In the genomic region with DNA sequence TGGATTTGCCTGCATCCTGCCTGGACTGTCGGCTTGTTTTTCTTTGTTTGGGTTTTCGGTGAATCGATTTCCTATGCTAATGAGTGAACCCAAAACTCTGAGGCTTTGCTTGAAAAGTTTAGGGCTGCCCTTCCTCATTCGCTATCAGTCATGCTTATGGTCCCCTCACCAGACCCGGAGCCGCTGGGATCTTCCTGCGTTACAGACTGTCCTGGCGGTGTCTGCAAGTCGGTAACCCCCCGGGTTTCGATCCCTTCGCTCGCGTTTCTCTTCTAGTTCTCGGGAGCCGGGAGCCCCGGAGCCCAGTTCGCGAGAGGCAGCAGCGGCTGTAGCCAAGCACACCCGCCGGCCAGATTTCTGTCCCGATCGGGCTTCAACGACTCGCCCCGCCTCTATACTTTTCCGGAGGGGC, we compare ENCODE assay signal across 10 cellular contexts. TPM values are rescaled to one million over a fixed set of nuclear protein-coding genes. Genes with fewer than 3 reads are reported as not detected.
A peak's percentile ranks its signal among the peaks of the same experiment; 100 is the strongest.
DNase-seq lines count a peak whose midpoint lies in the region; ATAC-seq, FAIRE-seq and TF ChIP-seq lines count a peak whose summit lies in the region.
"Had no signal": no experiment of that assay in that cellular context is flagged by ENCODE, and none has a peak within 500 bp of the region (broad histone marks: within the 10 kb centered on the region; RNA-seq: fewer than 3 reads in every experiment).

No MANE protein-coding gene starts in this region.

- in situ Hi-C loops in transverse colon (cut with MboI; ENCODE audit: low pct_ligation_motif_present in 1 of 4, low pct_unique_long_range_greater_than_20kb in 1 of 4, low sequenced_read_pairs in 3 of 4): loop anchor here in 1 of 4 donors (25.0 kb wide), 2 partner anchors 693 to 918 kb away; no protein-coding TSS in a partner anchor

- FAIRE-seq in H54 (lab: Jason Lieb, UNC): no peak

- no peak for TF ChIP-seq EP300 in transverse colon (IDR thresholded peaks at IDR 0.05; ENCODE audit: low read depth)

- intact Hi-C loops in CD4-positive, alpha-beta memory T cell (cut with micrococcal nuclease): no loop called here
- intact Hi-C loops in transverse colon (cut with DNase I; ENCODE audit: low total_unique reads): no loop called here

- no peak overlapping the region for H3K4me3 ChIP-seq in CD4-positive, alpha-beta memory T cell (ENCODE audit: low read length in 2 of 2)
- H3K4me3 ChIP-seq in Peyer's patch (peak overlapping the region in 3 of 4 donors; percentile 3 to 26 (median 6)), fibroblast of mammary gland (ENCODE audit: control insufficient read depth, low read depth, low read length) (peak overlapping the region; percentile 62), parathyroid adenoma (ENCODE audit: low read depth, low read length) (peak overlapping the region; percentile 23), transverse colon (peak overlapping the region in 1 of 4 donors; percentile 39)

- peaks cover 43 to 51% of the 10 kb centered on the region in 2 donors for H3K27me3 Mint-ChIP-seq in CD4-positive, alpha-beta memory T cell

- no peaks in the 10 kb centered on the region for H3K79me2 ChIP-seq in parathyroid adenoma

- CTCF ChIA-PET in CD4-positive, alpha-beta memory T cell (lab: Charles Lee; ENCODE audit: partially characterized antibody): no interaction called here

- TF ChIP-seq CTCF in Peyer's patch (IDR thresholded peaks at IDR 0.05) (no peak), fibroblast of mammary gland (conservative IDR thresholded peaks at IDR 0.05; ENCODE audit: control insufficient read depth, insufficient read depth, low read depth, low read length) (no peak), parathyroid adenoma (IDR thresholded peaks at IDR 0.05) (no peak), transverse colon (IDR thresholded peaks at IDR 0.05) (no peak)

- peaks cover 43% of the 10 kb centered on the region for H3K27me3 ChIP-seq in CD4-positive, alpha-beta memory T cell (ENCODE audit: insufficient read depth, low read length)
- peaks cover 3 to 86% of the 10 kb centered on the region in 2 donors for H3K27me3 ChIP-seq in Peyer's patch
- H3K27me3 ChIP-seq in parathyroid adenoma (ENCODE audit: control insufficient read depth, insufficient read depth, low read length): peaks cover 53% of the 10 kb centered on the region
- peaks cover 100% of the 10 kb centered on the region for H3K27me3 ChIP-seq in transverse colon

- POLR2A ChIA-PET in CD4-positive, alpha-beta memory T cell (lab: Charles Lee; ENCODE audit: partially characterized antibody): no interaction called here

- H3K9me3 Mint-ChIP-seq in CD4-positive, alpha-beta memory T cell: peaks cover 0 to 6% (median 0%) of the 10 kb centered on the region in 8 donors

- H3K4me3 Mint-ChIP-seq in CD4-positive, alpha-beta memory T cell: peak overlapping the region in 6 of 8 donors; percentile 4 to 68 (median 60)

- no peaks in the 10 kb centered on the region for H3K9me3 ChIP-seq in CD4-positive, alpha-beta memory T cell (ENCODE audit: control insufficient read depth in 1 of 2, low read length in 2 of 2)
- H3K9me3 ChIP-seq in Peyer's patch (no peaks in the 10 kb centered on the region), parathyroid adenoma (ENCODE audit: control insufficient read depth, low read length) (no peaks in the 10 kb centered on the region), transverse colon (no peaks in the 10 kb centered on the region)

- no peak for TF ChIP-seq POLR2A in Peyer's patch (IDR thresholded peaks at IDR 0.05)
- TF ChIP-seq POLR2A in transverse colon (IDR thresholded peaks at IDR 0.05): no peak
- no peak for TF ChIP-seq POLR2A in H54 (IDR thresholded peaks at IDR 0.05; ENCODE audit: low read depth, low read length)

- 5 to 11% methylated on average over 15 to 26 of the region's 28 CpGs for whole genome bisulfite sequencing in transverse colon (ENCODE audit: low coverage in 1 of 2), 2 donors

- H3K36me3 Mint-ChIP-seq in CD4-positive, alpha-beta memory T cell: no peaks in the 10 kb centered on the region

- H3K4me1 Mint-ChIP-seq in CD4-positive, alpha-beta memory T cell: peaks cover 6 to 41% (median 29%) of the 10 kb centered on the region in 4 donors

- H3K27ac Mint-ChIP-seq in CD4-positive, alpha-beta memory T cell: no peak overlapping the region

- peaks cover 26% of the 10 kb centered on the region for H3K4me1 ChIP-seq in CD4-positive, alpha-beta memory T cell (ENCODE audit: insufficient read depth, low read length)
- H3K4me1 ChIP-seq in Peyer's patch (peaks cover 0 to 40% (median 0%) of the 10 kb centered on the region in 4 donors), parathyroid adenoma (no peaks in the 10 kb centered on the region), transverse colon (peaks cover 21 to 40% (median 36%) of the 10 kb centered on the region in 4 donors)

- H3K36me3 ChIP-seq in CD4-positive, alpha-beta memory T cell (ENCODE audit: insufficient read depth, low read length): no peaks in the 10 kb centered on the region
- H3K36me3 ChIP-seq in Peyer's patch (no peaks in the 10 kb centered on the region), parathyroid adenoma (ENCODE audit: control insufficient read depth, insufficient read depth, low read length) (no peaks in the 10 kb centered on the region), transverse colon (no peaks in the 10 kb centered on the region)

- peak overlapping the region; percentile 20 for H2AFZ ChIP-seq in parathyroid adenoma

- ATAC-seq in HG03354 (IDR thresholded peaks at IDR 0.05; ENCODE audit: poor library complexity, severe bottlenecking, unreplicated experiment) (no peak), HG02571 (IDR thresholded peaks at IDR 0.05; ENCODE audit: unreplicated experiment) (no peak)

- H3K4me2 ChIP-seq in parathyroid adenoma (ENCODE audit: low read length): peak overlapping the region; percentile 51

- H3K27ac ChIP-seq in CD4-positive, alpha-beta memory T cell (ENCODE audit: low read depth, low read length): no peak overlapping the region
- H3K27ac ChIP-seq in Peyer's patch (no peak overlapping the region), parathyroid adenoma (no peak overlapping the region), transverse colon (no peak overlapping the region)

- DNase-seq in CD4-positive, alpha-beta memory T cell: no peak
- DNase-seq in Peyer's patch: peak in 1 of 3 donors; percentile 54
- DNase-seq in fibroblast of mammary gland (ENCODE audit: low read depth): no peak
- no peak for DNase-seq in transverse colon
- DNase-seq in H54 (ENCODE audit: insufficient read length, low spot score): no peak
- DNase-seq: GF-D8 had no signal

- H3K9ac ChIP-seq in parathyroid adenoma: no peak overlapping the region

RNA-seq across cellular contexts. Expression of a gene that starts 2.2 kb away (rescaled TPM):
- total RNA-seq in CD4-positive, alpha-beta memory T cell: not detected
- not detected for polyA plus RNA-seq in CD4-positive, alpha-beta memory T cell
- total RNA-seq in Peyer's patch (not detected), transverse colon (under 1 TPM in 1 of 4 donors, not detected in 3; 0.95 TPM)
- total RNA-seq: activated CD8-positive, alpha-beta memory T cell treated with anti-CD3 and anti-CD28 coated beads for 36 hours had no signal

Comparison
In these comparisons a context has a peak if more than half of its experiments do, and no peak if none do; other contexts are left out.
1. H3K4me3 ChIP-seq: peak in Peyer's patch (3 of 4), fibroblast of mammary gland (single experiment) and parathyroid adenoma (single experiment); none in CD4-positive, alpha-beta memory T cell (0 of 2).